In genomic region chr5:173786296-173787187, GRCh38 we compare ENCODE assay signal across 9 cellular contexts.
DNase-seq lines count a peak whose midpoint lies in the region; ATAC-seq and TF ChIP-seq lines count a peak whose summit lies in the region.
"Had no signal": no experiment of that assay in that cellular context is flagged by ENCODE, and none has a peak within 500 bp of the region (broad histone marks: within the 10 kb centered on the region; RNA-seq: fewer than 3 reads in every experiment).

No MANE protein-coding gene starts in this region.

- DNase-seq in CD14-positive monocyte (ENCODE audit: low spot score) (no peak), WERI-Rb-1 (no peak), cerebellum (ENCODE audit: low spot score) (no peak), right atrium auricular region (ENCODE audit: low spot score) (no peak), cerebellar nuclear complex (lab: John Stamatoyannopoulos, UW) (no peak)
- no peak for DNase-seq in stimulated activated CD4-positive, alpha-beta T cell treated with anti-CD3 and anti-CD28 coated beads, Interleukin-2, amount 100 ng/mL, for 48 hours
- DNase-seq: retina had no signal

- H3K4me1 Mint-ChIP-seq in CD14-positive monocyte, result peaks cover 51% of the 10 kb centered on the region

- H3K27ac ChIP-seq in WERI-Rb-1 (no peak overlapping the region), right atrium auricular region (no peak overlapping the region)

- H3K4me3 ChIP-seq in WERI-Rb-1 (ENCODE audit: low read depth, low read length) (no peak overlapping the region), right atrium auricular region (no peak overlapping the region)

- H3K4me1 ChIP-seq in right atrium auricular region, result peaks cover 0 to 14% of the 10 kb centered on the region in 2 donors

- peak; percentile 8 for TF ChIP-seq POLR2A in GM19193 (IDR thresholded peaks at IDR 0.05; ENCODE audit: extremely low read depth, insufficient read depth, insufficient read length)

- no peaks in the 10 kb centered on the region for H3K9me3 ChIP-seq in WERI-Rb-1 (ENCODE audit: severe bottlenecking)
- no peaks in the 10 kb centered on the region for H3K9me3 ChIP-seq in right atrium auricular region

- H3K36me3 ChIP-seq in WERI-Rb-1, result no peaks in the 10 kb centered on the region
- no peaks in the 10 kb centered on the region for H3K36me3 ChIP-seq in right atrium auricular region

- peaks cover 0 to 3% (median 2%) of the 10 kb centered on the region in 7 donors for H3K9me3 Mint-ChIP-seq in CD14-positive monocyte

- intact Hi-C loops in CD14-positive monocyte (cut with micrococcal nuclease), result loop anchor here in 1 of 2 donors (10.0 kb wide), 1 partner anchor 172 kb away; the partner anchor contains the start of gene BOD1

- peaks cover 0 to 3% (median 1%) of the 10 kb centered on the region in 3 donors for H3K27me3 Mint-ChIP-seq in CD14-positive monocyte (ENCODE audit: low read depth in 3 of 3)

- H3K27me3 ChIP-seq in WERI-Rb-1 (ENCODE audit: insufficient read depth, low read depth, severe bottlenecking) (no peaks in the 10 kb centered on the region), right atrium auricular region (no peaks in the 10 kb centered on the region)

- peaks cover 0 to 6% of the 10 kb centered on the region in 2 donors for H3K36me3 Mint-ChIP-seq in CD14-positive monocyte

- peak; percentile 41 for ATAC-seq in HG03064 (IDR thresholded peaks at IDR 0.05; ENCODE audit: low read depth, unreplicated experiment)

- TF ChIP-seq CTCF in CD14-positive monocyte (IDR thresholded peaks at IDR 0.05) (peak; percentile 71), WERI-Rb-1 (IDR thresholded peaks at IDR 0.05; ENCODE audit: low read depth, low read length) (0 out of 2 replicates have a peak, but pooled peaks have one; percentile 4), right atrium auricular region (IDR thresholded peaks at IDR 0.05) (no peak)

- H3K27ac Mint-ChIP-seq in CD14-positive monocyte, result peak overlapping the region; percentile 44 to 89 (median 85)

- H3K4me3 Mint-ChIP-seq in CD14-positive monocyte, result no peak overlapping the region

Comparison
In these comparisons a context has a peak if more than half of its experiments do, and no peak if none do; other contexts are left out.
1. CTCF ChIP-seq: peak in CD14-positive monocyte (single experiment) and WERI-Rb-1 (single experiment); none in right atrium auricular region (0 of 2).